ENCODE assay signal across 22 cellular contexts in the genomic region with DNA sequence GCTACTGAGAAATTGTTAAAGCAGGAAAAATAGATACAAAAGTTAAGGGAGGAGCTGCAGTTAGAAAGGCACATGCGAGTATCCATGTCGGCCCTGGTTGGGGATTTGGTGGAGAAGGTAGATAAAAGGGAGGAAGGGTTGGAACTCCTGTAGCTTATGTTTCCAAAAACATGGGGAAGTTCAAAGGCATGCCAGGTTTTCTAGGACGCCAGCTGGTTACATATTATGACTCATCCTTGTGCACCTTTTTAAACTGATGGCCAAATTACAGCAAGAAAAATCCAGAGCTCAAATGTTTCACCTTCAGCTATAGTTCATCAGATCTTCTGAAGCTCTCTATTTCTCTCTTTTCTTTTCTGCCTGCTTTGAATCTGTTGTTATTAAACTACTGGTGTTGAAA. TPM values are rescaled to one million over a fixed set of nuclear protein-coding genes. Genes with fewer than 3 reads are reported as not detected.
DNase-seq lines count a peak whose midpoint lies in the region; ATAC-seq, FAIRE-seq and TF ChIP-seq lines count a peak whose summit lies in the region.
"Had no signal": no experiment of that assay in that cellular context is flagged by ENCODE, and none has a peak within 500 bp of the region (broad histone marks: within the 10 kb centered on the region; RNA-seq: fewer than 3 reads in every experiment).

No MANE protein-coding gene starts in this region.

- H3K36me3 ChIP-seq in bronchial epithelial cell (ENCODE audit: control insufficient read depth, insufficient read depth, low read length) (no peaks in the 10 kb centered on the region), psoas muscle (ENCODE audit: insufficient read depth in 1 of 2, low read depth in 1 of 2) (no peaks in the 10 kb centered on the region)
- H3K36me3 ChIP-seq: cardiac muscle cell, esophagus squamous epithelium had no signal

- no peaks in the 10 kb centered on the region for H3K9me3 ChIP-seq in psoas muscle
- H3K9me3 ChIP-seq: esophagus squamous epithelium, testis had no signal

- in situ Hi-C loops in G401 (cut with HindIII; ENCODE audit: low sequenced_read_pairs) = no loop called here

- no peaks in the 10 kb centered on the region for H3K36me3 Mint-ChIP-seq in progenitor cell of endocrine pancreas (ENCODE audit: insufficient read depth)

- H3K4me3 Mint-ChIP-seq in progenitor cell of endocrine pancreas (ENCODE audit: low read depth) = no peak overlapping the region
- H3K4me3 Mint-ChIP-seq: activated CD4-positive, alpha-beta T cell treated with anti-CD3 and anti-CD28 coated beads, Interleukin-2, amount 10 ng/mL, durations not matched to agents 24 days and 14 days; activated naive CD8-positive, alpha-beta T cell treated with anti-CD3 and anti-CD28 coated beads, Interleukin-2, amount 50 U/mL, for 24 hours; CD4-positive, CD25-positive, alpha-beta regulatory T cell; naive thymus-derived CD8-positive, alpha-beta T cell had no signal

- H3K27me3 Mint-ChIP-seq in progenitor cell of endocrine pancreas = peaks cover 5% of the 10 kb centered on the region

- FAIRE-seq in bronchial epithelial cell (lab: Jason Lieb, UNC) = no peak
- FAIRE-seq: GM12878 had no signal

- WGBS in psoas muscle, 3 donors = 45 to 69% (median 52%) methylated on average over 3 of the region's 3 CpGs

- intact Hi-C loops in psoas muscle (cut with DNase I) = no loop called here

- no peaks in the 10 kb centered on the region for H3K4me1 Mint-ChIP-seq in progenitor cell of endocrine pancreas (ENCODE audit: low read depth)

- DNase-seq in G401 (ENCODE audit: low spot score) (peak; percentile 93), NCI-H446 treated with DMSO at 0.1 percent for 48 hours (lab: John Stamatoyannopoulos, UW) (peak; percentile 33), bronchial epithelial cell (ENCODE audit: low read depth) (peak; percentile 58), psoas muscle (no peak), ecto neural progenitor cell (ENCODE audit: low spot score) (no peak), progenitor cell of endocrine pancreas (ENCODE audit: low spot score, unreplicated experiment) (no peak)
- DNase-seq: activated CD4-positive, alpha-beta T cell treated with anti-CD3 and anti-CD28 coated beads, Interleukin-2, amount 10 ng/mL, durations not matched to agents 24 days and 14 days; activated naive CD8-positive, alpha-beta T cell treated with anti-CD3 and anti-CD28 coated beads, Interleukin-2, amount 50 U/mL, for 24 hours; CD4-positive, CD25-positive, alpha-beta regulatory T cell; esophagus squamous epithelium; KG1; kidney glomerular epithelial cell; naive thymus-derived CD8-positive, alpha-beta T cell; NCI-H1092; NCI-H2029 treated with DMSO at 0.1 percent for 48 hours; NCI-H526; OCI-M1; SIG-M5; testis had no signal

- no peaks in the 10 kb centered on the region for H3K9me3 Mint-ChIP-seq in progenitor cell of endocrine pancreas (ENCODE audit: low read depth)

- ATAC-seq in psoas muscle (peak; percentile 45 to 60 (median 54)), GM21576 (IDR thresholded peaks at IDR 0.05; ENCODE audit: unreplicated experiment) (no peak)
- ATAC-seq: activated naive CD8-positive, alpha-beta T cell treated with anti-CD3 and anti-CD28 coated beads, Interleukin-2, amount 50 U/mL, for 24 hours; GM12878; naive thymus-derived CD8-positive, alpha-beta T cell had no signal

- H3K4me1 ChIP-seq in psoas muscle = peaks cover 11% of the 10 kb centered on the region
- H3K4me1 ChIP-seq: testis had no signal

- TF ChIP-seq CTCF in bronchial epithelial cell (IDR thresholded peaks at IDR 0.05; ENCODE audit: insufficient read depth, low read length, severe bottlenecking) (no peak), psoas muscle (IDR thresholded peaks at IDR 0.05) (no peak), progenitor cell of endocrine pancreas (IDR thresholded peaks at IDR 0.05; ENCODE audit: unreplicated experiment) (no peak)

- H3K27ac Mint-ChIP-seq in progenitor cell of endocrine pancreas = no peak overlapping the region
- H3K27ac Mint-ChIP-seq: activated CD4-positive, alpha-beta T cell treated with anti-CD3 and anti-CD28 coated beads, Interleukin-2, amount 10 ng/mL, durations not matched to agents 24 days and 14 days; activated naive CD8-positive, alpha-beta T cell treated with anti-CD3 and anti-CD28 coated beads, Interleukin-2, amount 50 U/mL, for 24 hours; CD4-positive, CD25-positive, alpha-beta regulatory T cell; naive thymus-derived CD8-positive, alpha-beta T cell had no signal

- H3K27me3 ChIP-seq in bronchial epithelial cell (ENCODE audit: control insufficient read depth, insufficient read depth, low read length) (no peaks in the 10 kb centered on the region), psoas muscle (ENCODE audit: insufficient read depth in 3 of 3, low read length in 2 of 3) (no peaks in the 10 kb centered on the region)
- H3K27me3 ChIP-seq: cardiac muscle cell, esophagus squamous epithelium, testis had no signal

- H3K4me3 ChIP-seq in bronchial epithelial cell (ENCODE audit: low read depth, low read length) (no peak overlapping the region), psoas muscle (no peak overlapping the region)
- H3K4me3 ChIP-seq: cardiac muscle cell, esophagus squamous epithelium, GM12878, testis had no signal

- peak overlapping the region; percentile 70 for H3K27ac ChIP-seq in psoas muscle
- H3K27ac ChIP-seq: cardiac muscle cell, esophagus squamous epithelium, testis had no signal

RNA-seq across cellular contexts. Expression of a gene that starts 13.2 kb away (rescaled TPM):
- 29.1 and 57.1 TPM in 2 replicates for total RNA-seq in G401 (2014; rRNA removed; shearing (Covaris generic))
- total RNA-seq in bronchial epithelial cell = 27.4 and 28.4 TPM in 2 replicates
- 10 to 100 TPM; 12.9 to 17.1 (median 15.6) TPM for total RNA-seq in psoas muscle
- polyA plus RNA-seq in psoas muscle = 10 to 100 TPM in 2 of 3 donors, 1 to 10 TPM in 1; 4.8 to 14.6 (median 12.0) TPM
- total RNA-seq in progenitor cell of endocrine pancreas = 73.0 and 74.1 TPM in 2 replicates

RNA-seq across cellular contexts. Expression of a gene that starts 14.3 kb away (rescaled TPM):
- 2.8 TPM in 1 of 2 replicates, not detected in the other for total RNA-seq in G401 (2014; rRNA removed; shearing (Covaris generic))
- total RNA-seq in bronchial epithelial cell = 0.79 and 1.9 TPM in 2 replicates
- 1 to 10 TPM in 1 of 4 donors, under 1 TPM in 3; 0.48 to 1.4 (median 0.73) TPM for total RNA-seq in psoas muscle
- polyA plus RNA-seq in psoas muscle = under 1 TPM; 0.43 to 0.94 (median 0.44) TPM
- total RNA-seq in progenitor cell of endocrine pancreas = 6.8 and 6.9 TPM in 2 replicates

Comparison
In these comparisons a context has a peak if more than half of its experiments do, and no peak if none do; other contexts are left out.
1. DNase-seq: peak in G401 (single experiment), NCI-H446 treated with DMSO at 0.1 percent for 48 hours (single experiment) and bronchial epithelial cell (single experiment); none in psoas muscle (0 of 2), ecto neural progenitor cell (single experiment) and progenitor cell of endocrine pancreas (single experiment).